Comparison of ENCODE assay signal across 9 cellular contexts in the genomic region with DNA sequence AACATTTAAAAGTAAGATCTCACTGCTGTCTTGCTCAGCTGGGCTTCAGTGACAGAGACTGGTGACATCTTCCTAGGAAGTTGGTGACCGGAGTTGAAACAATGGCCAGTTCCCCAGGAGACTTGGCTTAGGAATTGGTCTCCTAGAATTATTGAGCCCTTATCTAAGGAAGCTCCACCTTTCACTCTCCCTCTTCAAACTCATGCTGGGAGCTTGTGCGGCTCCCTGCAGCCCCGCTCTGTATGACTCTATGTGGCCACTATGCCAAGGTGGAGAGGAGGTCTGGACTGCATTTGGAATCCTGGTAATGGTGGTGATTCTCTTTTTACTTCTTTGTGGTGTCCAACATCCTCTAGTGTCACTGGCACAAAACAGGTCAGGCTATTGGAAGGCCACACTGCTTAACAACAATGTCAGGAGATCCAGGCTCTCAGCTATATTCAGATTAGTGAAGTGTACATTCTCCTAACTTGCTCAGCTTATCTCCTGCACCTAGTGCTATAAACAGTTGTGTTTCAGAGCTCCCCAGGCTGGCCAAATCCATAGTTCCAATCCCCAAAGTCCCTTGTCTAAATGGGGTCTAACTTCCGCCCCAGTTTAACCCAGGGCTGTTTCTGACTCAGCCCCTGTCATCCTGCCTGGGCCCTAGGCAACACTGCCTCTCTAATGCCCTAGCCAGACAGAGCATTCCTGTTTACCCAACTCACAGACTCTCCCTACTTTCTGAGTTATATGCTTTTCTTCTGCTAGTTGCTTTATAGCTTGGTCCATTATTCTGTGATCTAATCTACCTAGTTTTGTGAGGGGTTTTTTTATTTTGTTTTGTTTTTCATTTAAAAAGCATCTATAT. TPM values are rescaled to one million over a fixed set of nuclear protein-coding genes. Genes with fewer than 3 reads are reported as not detected.
DNase-seq lines count a peak whose midpoint lies in the region; ATAC-seq and TF ChIP-seq lines count a peak whose summit lies in the region.
"Had no signal": no experiment of that assay in that cellular context is flagged by ENCODE, and none has a peak within 500 bp of the region (broad histone marks: within the 10 kb centered on the region; RNA-seq: fewer than 3 reads in every experiment).

No MANE protein-coding gene starts in this region.

- DNase-seq in GM03348 (ENCODE audit: low spot score) (peak; percentile 79), sigmoid colon (no peak), Caco-2 (no peak), activated gamma-delta T cell treated with Interleukin-2 at 50 U/mL for 16 hours (no peak)
- DNase-seq in activated T-helper 1 cell treated with anti-CD3 and anti-CD28 coated beads, Interleukin-12 subunit alpha, Interleukin-12 subunit beta, Interleukin-2, Interleukin-4 antibody, amounts not matched to agents 30 ng/mL and 10 ng/mL and 1 ng/mL, durations not matched to agents 14 hours and 24 hours and 36 hours (ENCODE audit: low spot score), result no peak
- DNase-seq: NCI-H2227 treated with DMSO at 0.1 percent for 48 hours had no signal

- no peaks in the 10 kb centered on the region for H3K27me3 Mint-ChIP-seq in activated T-helper 1 cell treated with anti-CD3 and anti-CD28 coated beads, Interleukin-12 subunit alpha, Interleukin-12 subunit beta, Interleukin-2, Interleukin-4 antibody, amounts not matched to agents 30 ng/mL and 10 ng/mL and 1 ng/mL, durations not matched to agents 14 hours and 24 hours and 36 hours (ENCODE audit: insufficient read depth)
- no peaks in the 10 kb centered on the region for H3K27me3 Mint-ChIP-seq in Caco-2 (ENCODE audit: insufficient read depth, unreplicated experiment)

- H3K4me1 ChIP-seq in gastroesophageal sphincter (peaks cover 10 to 93% (median 29%) of the 10 kb centered on the region in 3 donors), sigmoid colon (peaks cover 0 to 92% (median 83%) of the 10 kb centered on the region in 4 donors), Caco-2 (no peaks in the 10 kb centered on the region)

- peaks cover 69% of the 10 kb centered on the region for H3K4me1 Mint-ChIP-seq in activated T-helper 1 cell treated with anti-CD3 and anti-CD28 coated beads, Interleukin-12 subunit alpha, Interleukin-12 subunit beta, Interleukin-2, Interleukin-4 antibody, amounts not matched to agents 30 ng/mL and 10 ng/mL and 1 ng/mL, durations not matched to agents 14 hours and 24 hours and 36 hours (ENCODE audit: low read depth)
- H3K4me1 Mint-ChIP-seq in Caco-2 (ENCODE audit: low read depth, unreplicated experiment), result peaks cover 7% of the 10 kb centered on the region

- no peak for TF ChIP-seq EP300 in gastroesophageal sphincter (IDR thresholded peaks at IDR 0.05)
- no peak for TF ChIP-seq EP300 in sigmoid colon (IDR thresholded peaks at IDR 0.05)

- no peaks in the 10 kb centered on the region for H3K27me3 ChIP-seq in gastroesophageal sphincter
- no peaks in the 10 kb centered on the region for H3K27me3 ChIP-seq in sigmoid colon
- H3K27me3 ChIP-seq in Caco-2 (replicated peaks; ENCODE audit: control insufficient read depth, insufficient read depth, low read length), result no peaks in the 10 kb centered on the region

- H3K4me3 Mint-ChIP-seq in activated T-helper 1 cell treated with anti-CD3 and anti-CD28 coated beads, Interleukin-12 subunit alpha, Interleukin-12 subunit beta, Interleukin-2, Interleukin-4 antibody, amounts not matched to agents 30 ng/mL and 10 ng/mL and 1 ng/mL, durations not matched to agents 14 hours and 24 hours and 36 hours, result no peak overlapping the region
- H3K4me3 Mint-ChIP-seq in Caco-2 (ENCODE audit: unreplicated experiment), result no peak overlapping the region

- peaks cover 19% of the 10 kb centered on the region for H3K36me3 Mint-ChIP-seq in activated T-helper 1 cell treated with anti-CD3 and anti-CD28 coated beads, Interleukin-12 subunit alpha, Interleukin-12 subunit beta, Interleukin-2, Interleukin-4 antibody, amounts not matched to agents 30 ng/mL and 10 ng/mL and 1 ng/mL, durations not matched to agents 14 hours and 24 hours and 36 hours (ENCODE audit: low read depth)
- H3K36me3 Mint-ChIP-seq in Caco-2 (ENCODE audit: insufficient read depth, unreplicated experiment), result no peaks in the 10 kb centered on the region

- 51 to 69% methylated on average over 3 to 4 of the region's 4 CpGs for WGBS in gastroesophageal sphincter (ENCODE audit: low coverage in 1 of 2), 2 donors
- 94% methylated on average over 4 of the region's 4 CpGs for WGBS in sigmoid colon, 2 donors

- TF ChIP-seq CTCF in gastroesophageal sphincter (IDR thresholded peaks at IDR 0.05) (no peak), sigmoid colon (IDR thresholded peaks at IDR 0.05) (no peak), Caco-2 (IDR thresholded peaks at IDR 0.05; ENCODE audit: insufficient read depth in 1 of 2, low read depth in 1 of 2, low read length in 1 of 2, severe bottlenecking in 1 of 2, unreplicated experiment in 1 of 2) (no peak)

- no peaks in the 10 kb centered on the region for H3K9me3 Mint-ChIP-seq in activated T-helper 1 cell treated with anti-CD3 and anti-CD28 coated beads, Interleukin-12 subunit alpha, Interleukin-12 subunit beta, Interleukin-2, Interleukin-4 antibody, amounts not matched to agents 30 ng/mL and 10 ng/mL and 1 ng/mL, durations not matched to agents 14 hours and 24 hours and 36 hours
- no peaks in the 10 kb centered on the region for H3K9me3 Mint-ChIP-seq in Caco-2 (ENCODE audit: unreplicated experiment)

- intact Hi-C loops in activated T-helper 1 cell treated with anti-CD3 and anti-CD28 coated beads, Interleukin-12 subunit alpha, Interleukin-12 subunit beta, Interleukin-2, Interleukin-4 antibody, amounts not matched to agents 30 ng/mL and 10 ng/mL and 1 ng/mL, durations not matched to agents 14 hours and 24 hours and 36 hours (cut with micrococcal nuclease), result no loop called here
- intact Hi-C loops in sigmoid colon (cut with DNase I), result no loop called here
- intact Hi-C loops in Caco-2 (cut with micrococcal nuclease; ENCODE audit: unreplicated experiment), result no loop called here

- no peaks in the 10 kb centered on the region for H3K36me3 ChIP-seq in gastroesophageal sphincter
- H3K36me3 ChIP-seq in sigmoid colon, result no peaks in the 10 kb centered on the region
- H3K36me3 ChIP-seq in Caco-2 (ENCODE audit: control insufficient read depth, insufficient read depth, low read length), result no peaks in the 10 kb centered on the region

- H3K4me3 ChIP-seq in gastroesophageal sphincter, result no peak overlapping the region
- no peak overlapping the region for H3K4me3 ChIP-seq in sigmoid colon
- H3K4me3 ChIP-seq in Caco-2 (ENCODE audit: low read depth, low read length), result no peak overlapping the region

- peak; percentile 34 for ATAC-seq in gastroesophageal sphincter
- ATAC-seq in GM21447 (IDR thresholded peaks at IDR 0.05; ENCODE audit: unreplicated experiment), result no peak
- ATAC-seq in GM21390 (IDR thresholded peaks at IDR 0.05; ENCODE audit: unreplicated experiment), result no peak

- CTCF ChIA-PET in Caco-2 (lab: Charles Lee), result no interaction called here

- H3K27ac Mint-ChIP-seq in activated T-helper 1 cell treated with anti-CD3 and anti-CD28 coated beads, Interleukin-12 subunit alpha, Interleukin-12 subunit beta, Interleukin-2, Interleukin-4 antibody, amounts not matched to agents 30 ng/mL and 10 ng/mL and 1 ng/mL, durations not matched to agents 14 hours and 24 hours and 36 hours, result peak overlapping the region; percentile 52
- H3K27ac Mint-ChIP-seq in Caco-2 (ENCODE audit: unreplicated experiment), result no peak overlapping the region

- H3K27ac ChIP-seq in gastroesophageal sphincter (peak overlapping the region; percentile 87 to 95 (median 92)), sigmoid colon (peak overlapping the region; percentile 77 to 98 (median 92))

- no peak for TF ChIP-seq POLR2A in gastroesophageal sphincter (IDR thresholded peaks at IDR 0.05)
- TF ChIP-seq POLR2A in sigmoid colon (IDR thresholded peaks at IDR 0.05), result no peak

- POLR2A ChIA-PET in Caco-2 (lab: Charles Lee), result interaction anchor here (0.7 kb wide), 1 partner anchor 17 kb away, joined by 5 read pairs; no protein-coding TSS in a partner anchor

- no TSS peak for BruUV-seq in Caco-2 (replicated peaks; lab: Mats Ljungman, UMichigan)

- H3K9me3 ChIP-seq in gastroesophageal sphincter, result no peaks in the 10 kb centered on the region
- no peaks in the 10 kb centered on the region for H3K9me3 ChIP-seq in sigmoid colon
- no peaks in the 10 kb centered on the region for H3K9me3 ChIP-seq in Caco-2

RNA-seq across cellular contexts. Expression of a gene that starts 18.3 kb away (rescaled TPM):
- total RNA-seq in activated T-helper 1 cell treated with anti-CD3 and anti-CD28 coated beads, Interleukin-12 subunit alpha, Interleukin-12 subunit beta, Interleukin-2, Interleukin-4 antibody, amounts not matched to agents 30 ng/mL and 10 ng/mL and 1 ng/mL, durations not matched to agents 14 hours and 24 hours and 36 hours, result 47.4 and 49.8 TPM in 2 replicates
- total RNA-seq in gastroesophageal sphincter (100 to 1,000 TPM; 211 to 454 (median 257) TPM), sigmoid colon (100 to 1,000 TPM; 229 to 595 (median 347) TPM), Caco-2 (2022) (13.4 and 14.3 TPM in 2 replicates)
- 10 to 100 TPM in 1 of 3 donors, 1 to 10 TPM in 2; 1.6 to 34.5 (median 4.2) TPM for polyA plus RNA-seq in sigmoid colon
